9 cellular contexts compared by ENCODE assay signal in genomic region chr17:44672479-44673093, GRCh38. TPM values are rescaled to one million over a fixed set of nuclear protein-coding genes. Genes with fewer than 3 reads are reported as not detected.
DNase-seq lines count a peak whose midpoint lies in the region; ATAC-seq and TF ChIP-seq lines count a peak whose summit lies in the region.
"Had no signal": no experiment of that assay in that cellular context is flagged by ENCODE, and none has a peak within 500 bp of the region (broad histone marks: within the 10 kb centered on the region; RNA-seq: fewer than 3 reads in every experiment).

No MANE protein-coding gene starts in this region.

- no peak for ATAC-seq in GM18867 (IDR thresholded peaks at IDR 0.05; ENCODE audit: unreplicated experiment)

- in situ Hi-C loops in astrocyte of the spinal cord (cut with HindIII; ENCODE audit: low sequenced_read_pairs): no loop called here

- peak; percentile 47 for TF ChIP-seq CTCF in LNCaP clone FGC (IDR thresholded peaks at IDR 0.05; ENCODE audit: control insufficient read depth, extremely low read depth, insufficient read depth)
- peak; percentile 63 for TF ChIP-seq CTCF in astrocyte of the spinal cord (IDR thresholded peaks at IDR 0.05; ENCODE audit: low read depth, low read length)

- H3K4me3 ChIP-seq in LNCaP clone FGC (ENCODE audit: low read depth, low read length) (no peak overlapping the region), astrocyte of the spinal cord (ENCODE audit: low read depth, low read length) (no peak overlapping the region)

- DNase-seq in EL (peak; percentile 39), LNCaP clone FGC (ENCODE audit: low read depth) (no peak), astrocyte of the spinal cord (ENCODE audit: low read depth, low spot score) (peak; percentile 52), myocyte (ENCODE audit: low read depth) (peak; percentile 19), epidermal melanocyte (ENCODE audit: insufficient read length, low spot score) (no peak), DMS79 treated with DMSO at 0.1 percent for 48 hours (lab: John Stamatoyannopoulos, UW) (no peak), GOT3 (lab: John Stamatoyannopoulos, UW) (no peak)
- DNase-seq: activated naive CD8-positive, alpha-beta T cell treated with anti-CD3 and anti-CD28 coated beads, Interleukin-2, amount 10 ng/mL, durations not matched to agents 7 days and 5 days had no signal

RNA-seq across cellular contexts. Expression of gene MEIOC, which starts 16.3 kb away (rescaled TPM):
- total RNA-seq in myocyte: 0.11 and 0.83 TPM in 2 replicates
- polyA plus RNA-seq in myocyte (2012): 0.61 TPM
- total RNA-seq: activated naive CD8-positive, alpha-beta T cell treated with anti-CD3 and anti-CD28 coated beads, Interleukin-2, amount 10 ng/mL, durations not matched to agents 7 days and 5 days had no signal

RNA-seq across cellular contexts. Expression of gene CCDC43, which starts 17.0 kb away (rescaled TPM):
- total RNA-seq in myocyte: 60.9 and 69.7 TPM in 2 replicates
- 19.9 TPM for polyA plus RNA-seq in myocyte (2012)

RNA-seq across cellular contexts. Expression of gene DBF4B, which starts 35.9 kb away (rescaled TPM):
- total RNA-seq in myocyte: 2.4 and 4.6 TPM in 2 replicates
- 2.9 TPM for polyA plus RNA-seq in myocyte (2012)

Comparison
In these comparisons a context has a peak if more than half of its experiments do, and no peak if none do; other contexts are left out.
1. DNase-seq: peak in EL (single experiment), astrocyte of the spinal cord (single experiment) and myocyte (single experiment); none in LNCaP clone FGC (single experiment), epidermal melanocyte (single experiment), DMS79 treated with DMSO at 0.1 percent for 48 hours (single experiment) and GOT3 (single experiment).